1 cellular context compared by ENCODE assay signal in the genomic region with DNA sequence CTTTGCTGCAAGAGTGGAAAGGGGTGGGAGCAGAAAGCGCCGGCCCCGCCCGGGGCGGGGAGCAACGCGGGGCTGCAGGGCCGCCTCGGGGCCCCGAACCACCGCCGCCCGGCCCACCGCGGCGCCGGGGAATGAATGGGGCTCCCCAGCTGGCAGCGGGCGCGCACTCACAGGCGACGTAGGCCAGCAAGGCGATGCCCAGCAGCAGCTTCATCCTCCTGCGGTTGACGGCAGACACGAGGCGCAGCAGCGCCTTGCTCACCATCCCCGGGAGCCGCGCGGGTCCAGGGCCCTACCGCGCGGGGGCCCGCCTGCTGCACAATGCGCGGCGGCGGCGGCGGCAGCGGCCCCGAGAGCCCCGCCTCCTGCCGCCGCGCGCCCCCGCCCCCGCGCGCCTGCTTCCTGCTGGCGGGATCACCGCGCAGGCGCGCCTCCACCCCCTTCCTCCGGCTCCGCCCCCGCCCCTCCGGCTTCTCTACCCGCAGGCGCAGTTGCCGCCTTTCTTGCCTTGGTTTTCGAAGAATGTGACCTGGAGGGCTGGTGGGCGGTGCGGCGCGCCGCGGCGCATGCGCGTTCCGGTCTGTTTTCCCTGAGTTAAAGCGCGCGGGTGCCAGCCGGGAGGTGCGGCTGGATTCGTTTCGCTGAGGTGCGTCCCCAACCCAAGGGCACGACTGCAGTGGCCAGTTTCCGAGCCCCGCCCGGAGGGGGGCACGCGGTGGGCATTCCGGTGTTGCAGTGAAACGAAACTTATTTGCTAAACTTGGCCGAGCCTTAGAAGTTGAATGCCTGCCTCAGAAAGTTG.
TF ChIP-seq lines count a peak whose summit lies in the region.

A gene (minus strand): TSS at position 325 of the 802 bp plus-strand sequence. CDS start 60 bp downstream, at position 265.

TF ChIP-seq in K562, 482 proteins besides CTCF, POLR2A, EP300 and RAD21 (continued from another document and continues in another):
- TF ChIP-seq, protein P1, sequence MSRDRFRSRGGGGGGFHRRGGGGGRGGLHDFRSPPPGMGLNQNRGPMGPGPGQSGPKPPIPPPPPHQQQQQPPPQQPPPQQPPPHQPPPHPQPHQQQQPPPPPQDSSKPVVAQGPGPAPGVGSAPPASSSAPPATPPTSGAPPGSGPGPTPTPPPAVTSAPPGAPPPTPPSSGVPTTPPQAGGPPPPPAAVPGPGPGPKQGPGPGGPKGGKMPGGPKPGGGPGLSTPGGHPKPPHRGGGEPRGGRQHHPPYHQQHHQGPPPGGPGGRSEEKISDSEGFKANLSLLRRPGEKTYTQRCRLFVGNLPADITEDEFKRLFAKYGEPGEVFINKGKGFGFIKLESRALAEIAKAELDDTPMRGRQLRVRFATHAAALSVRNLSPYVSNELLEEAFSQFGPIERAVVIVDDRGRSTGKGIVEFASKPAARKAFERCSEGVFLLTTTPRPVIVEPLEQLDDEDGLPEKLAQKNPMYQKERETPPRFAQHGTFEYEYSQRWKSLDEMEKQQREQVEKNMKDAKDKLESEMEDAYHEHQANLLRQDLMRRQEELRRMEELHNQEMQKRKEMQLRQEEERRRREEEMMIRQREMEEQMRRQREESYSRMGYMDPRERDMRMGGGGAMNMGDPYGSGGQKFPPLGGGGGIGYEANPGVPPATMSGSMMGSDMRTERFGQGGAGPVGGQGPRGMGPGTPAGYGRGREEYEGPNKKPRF (IDR thresholded peaks at IDR 0.05; ENCODE audit: low read depth, low read length): no peak
- TF ChIP-seq GTF2F1 (IDR thresholded peaks at IDR 0.05; ENCODE audit: low read depth, low read length) (no peak), MECOM (CRISPR knock-in tag; IDR thresholded peaks at IDR 0.05) (no peak), ZNF76 (CRISPR knock-in tag; IDR thresholded peaks at IDR 0.05; ENCODE audit: borderline replicate concordance) (no peak), MAZ (CRISPR knock-in tag; conservative IDR thresholded peaks at IDR 0.05 in 1 of 2, IDR thresholded peaks at IDR 0.05 in 1 of 2) (peak; percentile 53 to 58; a peak in 3 of 4 replicates), ZNF699 (CRISPR knock-in tag; IDR thresholded peaks at IDR 0.05; ENCODE audit: insufficient replicate concordance) (no peak), HNRNPK (IDR thresholded peaks at IDR 0.05; ENCODE audit: low read depth, low read length, poor library complexity, severe bottlenecking) (no peak), NCOR1 (IDR thresholded peaks at IDR 0.05) (no peak), TSC22D4 (tag; IDR thresholded peaks at IDR 0.05) (no peak), HNRNPL (IDR thresholded peaks at IDR 0.05; ENCODE audit: low read depth, low read length) (no peak; the same call in 1 of the 2 replicates), ELF1 (tag; IDR thresholded peaks at IDR 0.05) (peak; percentile 72), WHSC1 (IDR thresholded peaks at IDR 0.05; ENCODE audit: low read length) (no peak), RNF2 (IDR thresholded peaks at IDR 0.05) (no peak), ZNF707 (CRISPR knock-in tag; conservative IDR thresholded peaks at IDR 0.05) (no peak), MCM7 (IDR thresholded peaks at IDR 0.05) (no peak), ZNF133 (CRISPR knock-in tag; IDR thresholded peaks at IDR 0.05) (no peak), PHF20 (IDR thresholded peaks at IDR 0.05; ENCODE audit: partially characterized antibody) (no peak), ZNF695 (CRISPR knock-in tag; IDR thresholded peaks at IDR 0.05) (no peak), NEUROD1 (IDR thresholded peaks at IDR 0.05; ENCODE audit: borderline replicate concordance, low read depth, low read length, partially characterized antibody) (no peak), BDP1 (IDR thresholded peaks at IDR 0.05; ENCODE audit: insufficient read depth, insufficient read length) (no peak), ZC3H8 (IDR thresholded peaks at IDR 0.05) (no peak), XRCC3 (IDR thresholded peaks at IDR 0.05) (no peak), SUPT5H (IDR thresholded peaks at IDR 0.05) (peak; percentile 84), ZNF384 (IDR thresholded peaks at IDR 0.05; ENCODE audit: low read depth, low read length) (no peak)
- TF ChIP-seq, protein P2, sequence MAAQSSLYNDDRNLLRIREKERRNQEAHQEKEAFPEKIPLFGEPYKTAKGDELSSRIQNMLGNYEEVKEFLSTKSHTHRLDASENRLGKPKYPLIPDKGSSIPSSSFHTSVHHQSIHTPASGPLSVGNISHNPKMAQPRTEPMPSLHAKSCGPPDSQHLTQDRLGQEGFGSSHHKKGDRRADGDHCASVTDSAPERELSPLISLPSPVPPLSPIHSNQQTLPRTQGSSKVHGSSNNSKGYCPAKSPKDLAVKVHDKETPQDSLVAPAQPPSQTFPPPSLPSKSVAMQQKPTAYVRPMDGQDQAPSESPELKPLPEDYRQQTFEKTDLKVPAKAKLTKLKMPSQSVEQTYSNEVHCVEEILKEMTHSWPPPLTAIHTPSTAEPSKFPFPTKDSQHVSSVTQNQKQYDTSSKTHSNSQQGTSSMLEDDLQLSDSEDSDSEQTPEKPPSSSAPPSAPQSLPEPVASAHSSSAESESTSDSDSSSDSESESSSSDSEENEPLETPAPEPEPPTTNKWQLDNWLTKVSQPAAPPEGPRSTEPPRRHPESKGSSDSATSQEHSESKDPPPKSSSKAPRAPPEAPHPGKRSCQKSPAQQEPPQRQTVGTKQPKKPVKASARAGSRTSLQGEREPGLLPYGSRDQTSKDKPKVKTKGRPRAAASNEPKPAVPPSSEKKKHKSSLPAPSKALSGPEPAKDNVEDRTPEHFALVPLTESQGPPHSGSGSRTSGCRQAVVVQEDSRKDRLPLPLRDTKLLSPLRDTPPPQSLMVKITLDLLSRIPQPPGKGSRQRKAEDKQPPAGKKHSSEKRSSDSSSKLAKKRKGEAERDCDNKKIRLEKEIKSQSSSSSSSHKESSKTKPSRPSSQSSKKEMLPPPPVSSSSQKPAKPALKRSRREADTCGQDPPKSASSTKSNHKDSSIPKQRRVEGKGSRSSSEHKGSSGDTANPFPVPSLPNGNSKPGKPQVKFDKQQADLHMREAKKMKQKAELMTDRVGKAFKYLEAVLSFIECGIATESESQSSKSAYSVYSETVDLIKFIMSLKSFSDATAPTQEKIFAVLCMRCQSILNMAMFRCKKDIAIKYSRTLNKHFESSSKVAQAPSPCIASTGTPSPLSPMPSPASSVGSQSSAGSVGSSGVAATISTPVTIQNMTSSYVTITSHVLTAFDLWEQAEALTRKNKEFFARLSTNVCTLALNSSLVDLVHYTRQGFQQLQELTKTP (IDR thresholded peaks at IDR 0.05; ENCODE audit: low read depth in 1 of 2, partially characterized antibody in 2 of 2): no peak
- TF ChIP-seq, protein P3, sequence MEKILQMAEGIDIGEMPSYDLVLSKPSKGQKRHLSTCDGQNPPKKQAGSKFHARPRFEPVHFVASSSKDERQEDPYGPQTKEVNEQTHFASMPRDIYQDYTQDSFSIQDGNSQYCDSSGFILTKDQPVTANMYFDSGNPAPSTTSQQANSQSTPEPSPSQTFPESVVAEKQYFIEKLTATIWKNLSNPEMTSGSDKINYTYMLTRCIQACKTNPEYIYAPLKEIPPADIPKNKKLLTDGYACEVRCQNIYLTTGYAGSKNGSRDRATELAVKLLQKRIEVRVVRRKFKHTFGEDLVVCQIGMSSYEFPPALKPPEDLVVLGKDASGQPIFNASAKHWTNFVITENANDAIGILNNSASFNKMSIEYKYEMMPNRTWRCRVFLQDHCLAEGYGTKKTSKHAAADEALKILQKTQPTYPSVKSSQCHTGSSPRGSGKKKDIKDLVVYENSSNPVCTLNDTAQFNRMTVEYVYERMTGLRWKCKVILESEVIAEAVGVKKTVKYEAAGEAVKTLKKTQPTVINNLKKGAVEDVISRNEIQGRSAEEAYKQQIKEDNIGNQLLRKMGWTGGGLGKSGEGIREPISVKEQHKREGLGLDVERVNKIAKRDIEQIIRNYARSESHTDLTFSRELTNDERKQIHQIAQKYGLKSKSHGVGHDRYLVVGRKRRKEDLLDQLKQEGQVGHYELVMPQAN (IDR thresholded peaks at IDR 0.05; ENCODE audit: borderline replicate concordance): no peak
- TF ChIP-seq, protein P4, sequence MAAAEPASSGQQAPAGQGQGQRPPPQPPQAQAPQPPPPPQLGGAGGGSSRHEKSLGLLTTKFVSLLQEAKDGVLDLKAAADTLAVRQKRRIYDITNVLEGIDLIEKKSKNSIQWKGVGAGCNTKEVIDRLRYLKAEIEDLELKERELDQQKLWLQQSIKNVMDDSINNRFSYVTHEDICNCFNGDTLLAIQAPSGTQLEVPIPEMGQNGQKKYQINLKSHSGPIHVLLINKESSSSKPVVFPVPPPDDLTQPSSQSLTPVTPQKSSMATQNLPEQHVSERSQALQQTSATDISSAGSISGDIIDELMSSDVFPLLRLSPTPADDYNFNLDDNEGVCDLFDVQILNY (CRISPR knock-in tag; IDR thresholded peaks at IDR 0.05): no peak
- TF ChIP-seq, protein P5, sequence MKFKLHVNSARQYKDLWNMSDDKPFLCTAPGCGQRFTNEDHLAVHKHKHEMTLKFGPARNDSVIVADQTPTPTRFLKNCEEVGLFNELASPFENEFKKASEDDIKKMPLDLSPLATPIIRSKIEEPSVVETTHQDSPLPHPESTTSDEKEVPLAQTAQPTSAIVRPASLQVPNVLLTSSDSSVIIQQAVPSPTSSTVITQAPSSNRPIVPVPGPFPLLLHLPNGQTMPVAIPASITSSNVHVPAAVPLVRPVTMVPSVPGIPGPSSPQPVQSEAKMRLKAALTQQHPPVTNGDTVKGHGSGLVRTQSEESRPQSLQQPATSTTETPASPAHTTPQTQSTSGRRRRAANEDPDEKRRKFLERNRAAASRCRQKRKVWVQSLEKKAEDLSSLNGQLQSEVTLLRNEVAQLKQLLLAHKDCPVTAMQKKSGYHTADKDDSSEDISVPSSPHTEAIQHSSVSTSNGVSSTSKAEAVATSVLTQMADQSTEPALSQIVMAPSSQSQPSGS (CRISPR knock-in tag; IDR thresholded peaks at IDR 0.05): no peak
- TF ChIP-seq, protein P6, sequence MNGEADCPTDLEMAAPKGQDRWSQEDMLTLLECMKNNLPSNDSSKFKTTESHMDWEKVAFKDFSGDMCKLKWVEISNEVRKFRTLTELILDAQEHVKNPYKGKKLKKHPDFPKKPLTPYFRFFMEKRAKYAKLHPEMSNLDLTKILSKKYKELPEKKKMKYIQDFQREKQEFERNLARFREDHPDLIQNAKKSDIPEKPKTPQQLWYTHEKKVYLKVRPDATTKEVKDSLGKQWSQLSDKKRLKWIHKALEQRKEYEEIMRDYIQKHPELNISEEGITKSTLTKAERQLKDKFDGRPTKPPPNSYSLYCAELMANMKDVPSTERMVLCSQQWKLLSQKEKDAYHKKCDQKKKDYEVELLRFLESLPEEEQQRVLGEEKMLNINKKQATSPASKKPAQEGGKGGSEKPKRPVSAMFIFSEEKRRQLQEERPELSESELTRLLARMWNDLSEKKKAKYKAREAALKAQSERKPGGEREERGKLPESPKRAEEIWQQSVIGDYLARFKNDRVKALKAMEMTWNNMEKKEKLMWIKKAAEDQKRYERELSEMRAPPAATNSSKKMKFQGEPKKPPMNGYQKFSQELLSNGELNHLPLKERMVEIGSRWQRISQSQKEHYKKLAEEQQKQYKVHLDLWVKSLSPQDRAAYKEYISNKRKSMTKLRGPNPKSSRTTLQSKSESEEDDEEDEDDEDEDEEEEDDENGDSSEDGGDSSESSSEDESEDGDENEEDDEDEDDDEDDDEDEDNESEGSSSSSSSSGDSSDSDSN (IDR thresholded peaks at IDR 0.05; ENCODE audit: borderline replicate concordance in 1 of 2, low read depth in 2 of 2, low read length in 2 of 2): 0 out of 4 replicates have a peak, but pooled peaks of 1 of the 2 experiments have one; percentile 65
- TF ChIP-seq, protein P7, sequence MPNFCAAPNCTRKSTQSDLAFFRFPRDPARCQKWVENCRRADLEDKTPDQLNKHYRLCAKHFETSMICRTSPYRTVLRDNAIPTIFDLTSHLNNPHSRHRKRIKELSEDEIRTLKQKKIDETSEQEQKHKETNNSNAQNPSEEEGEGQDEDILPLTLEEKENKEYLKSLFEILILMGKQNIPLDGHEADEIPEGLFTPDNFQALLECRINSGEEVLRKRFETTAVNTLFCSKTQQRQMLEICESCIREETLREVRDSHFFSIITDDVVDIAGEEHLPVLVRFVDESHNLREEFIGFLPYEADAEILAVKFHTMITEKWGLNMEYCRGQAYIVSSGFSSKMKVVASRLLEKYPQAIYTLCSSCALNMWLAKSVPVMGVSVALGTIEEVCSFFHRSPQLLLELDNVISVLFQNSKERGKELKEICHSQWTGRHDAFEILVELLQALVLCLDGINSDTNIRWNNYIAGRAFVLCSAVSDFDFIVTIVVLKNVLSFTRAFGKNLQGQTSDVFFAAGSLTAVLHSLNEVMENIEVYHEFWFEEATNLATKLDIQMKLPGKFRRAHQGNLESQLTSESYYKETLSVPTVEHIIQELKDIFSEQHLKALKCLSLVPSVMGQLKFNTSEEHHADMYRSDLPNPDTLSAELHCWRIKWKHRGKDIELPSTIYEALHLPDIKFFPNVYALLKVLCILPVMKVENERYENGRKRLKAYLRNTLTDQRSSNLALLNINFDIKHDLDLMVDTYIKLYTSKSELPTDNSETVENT (CRISPR knock-in tag; IDR thresholded peaks at IDR 0.05): peak; percentile 64; the same call in 1 of the 2 replicates
- TF ChIP-seq, protein P8, sequence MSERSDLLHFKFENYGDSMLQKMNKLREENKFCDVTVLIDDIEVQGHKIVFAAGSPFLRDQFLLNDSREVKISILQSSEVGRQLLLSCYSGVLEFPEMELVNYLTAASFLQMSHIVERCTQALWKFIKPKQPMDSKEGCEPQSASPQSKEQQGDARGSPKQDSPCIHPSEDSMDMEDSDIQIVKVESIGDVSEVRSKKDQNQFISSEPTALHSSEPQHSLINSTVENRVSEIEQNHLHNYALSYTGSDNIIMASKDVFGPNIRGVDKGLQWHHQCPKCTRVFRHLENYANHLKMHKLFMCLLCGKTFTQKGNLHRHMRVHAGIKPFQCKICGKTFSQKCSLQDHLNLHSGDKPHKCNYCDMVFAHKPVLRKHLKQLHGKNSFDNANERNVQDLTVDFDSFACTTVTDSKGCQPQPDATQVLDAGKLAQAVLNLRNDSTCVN (CRISPR knock-in tag; IDR thresholded peaks at IDR 0.05): no peak
- TF ChIP-seq, protein P9, sequence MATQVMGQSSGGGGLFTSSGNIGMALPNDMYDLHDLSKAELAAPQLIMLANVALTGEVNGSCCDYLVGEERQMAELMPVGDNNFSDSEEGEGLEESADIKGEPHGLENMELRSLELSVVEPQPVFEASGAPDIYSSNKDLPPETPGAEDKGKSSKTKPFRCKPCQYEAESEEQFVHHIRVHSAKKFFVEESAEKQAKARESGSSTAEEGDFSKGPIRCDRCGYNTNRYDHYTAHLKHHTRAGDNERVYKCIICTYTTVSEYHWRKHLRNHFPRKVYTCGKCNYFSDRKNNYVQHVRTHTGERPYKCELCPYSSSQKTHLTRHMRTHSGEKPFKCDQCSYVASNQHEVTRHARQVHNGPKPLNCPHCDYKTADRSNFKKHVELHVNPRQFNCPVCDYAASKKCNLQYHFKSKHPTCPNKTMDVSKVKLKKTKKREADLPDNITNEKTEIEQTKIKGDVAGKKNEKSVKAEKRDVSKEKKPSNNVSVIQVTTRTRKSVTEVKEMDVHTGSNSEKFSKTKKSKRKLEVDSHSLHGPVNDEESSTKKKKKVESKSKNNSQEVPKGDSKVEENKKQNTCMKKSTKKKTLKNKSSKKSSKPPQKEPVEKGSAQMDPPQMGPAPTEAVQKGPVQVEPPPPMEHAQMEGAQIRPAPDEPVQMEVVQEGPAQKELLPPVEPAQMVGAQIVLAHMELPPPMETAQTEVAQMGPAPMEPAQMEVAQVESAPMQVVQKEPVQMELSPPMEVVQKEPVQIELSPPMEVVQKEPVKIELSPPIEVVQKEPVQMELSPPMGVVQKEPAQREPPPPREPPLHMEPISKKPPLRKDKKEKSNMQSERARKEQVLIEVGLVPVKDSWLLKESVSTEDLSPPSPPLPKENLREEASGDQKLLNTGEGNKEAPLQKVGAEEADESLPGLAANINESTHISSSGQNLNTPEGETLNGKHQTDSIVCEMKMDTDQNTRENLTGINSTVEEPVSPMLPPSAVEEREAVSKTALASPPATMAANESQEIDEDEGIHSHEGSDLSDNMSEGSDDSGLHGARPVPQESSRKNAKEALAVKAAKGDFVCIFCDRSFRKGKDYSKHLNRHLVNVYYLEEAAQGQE (CRISPR knock-in tag; IDR thresholded peaks at IDR 0.05; ENCODE audit: low read depth): no peak
